2 cellular contexts compared by ENCODE assay signal in the genomic region with DNA sequence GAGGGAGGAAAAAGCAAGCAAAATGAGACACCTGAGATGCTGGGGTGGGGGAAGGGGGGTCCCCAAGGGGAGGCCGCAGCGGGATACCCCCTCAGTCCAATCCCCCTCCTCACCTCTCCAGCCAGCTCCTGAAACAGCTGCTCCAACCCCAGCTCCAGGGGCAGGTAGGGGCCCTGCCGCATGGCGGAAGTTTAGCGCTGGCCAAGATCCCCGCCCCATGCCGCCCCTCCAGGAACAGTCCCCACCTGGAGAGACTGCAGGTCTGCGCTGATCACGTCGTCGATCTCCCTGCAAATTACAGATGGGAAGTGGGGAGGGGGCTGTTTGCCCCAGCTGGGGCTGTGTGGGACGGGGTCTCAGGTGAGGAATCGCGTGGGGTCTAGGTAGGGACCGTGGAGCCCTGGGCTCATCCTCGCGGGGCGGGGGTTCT.
TF ChIP-seq lines count a peak whose summit lies in the region.

No MANE protein-coding gene starts in this region.

TF ChIP-seq in A549, 52 proteins besides CTCF, POLR2A, EP300 and RAD21 (continues in another document):
- no peak for TF ChIP-seq NR3C1 (IDR thresholded peaks at IDR 0.05)
- TF ChIP-seq, protein P1, sequence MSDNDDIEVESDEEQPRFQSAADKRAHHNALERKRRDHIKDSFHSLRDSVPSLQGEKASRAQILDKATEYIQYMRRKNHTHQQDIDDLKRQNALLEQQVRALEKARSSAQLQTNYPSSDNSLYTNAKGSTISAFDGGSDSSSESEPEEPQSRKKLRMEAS (IDR thresholded peaks at IDR 0.05), result peak; percentile 53
- no peak for TF ChIP-seq HDAC2 (IDR thresholded peaks at IDR 0.05)
- TF ChIP-seq RARB (CRISPR knock-in tag; IDR thresholded peaks at IDR 0.05), result peak; percentile 12; the same call in 1 of the 2 replicates
- TF ChIP-seq ESRRA (IDR thresholded peaks at IDR 0.05; ENCODE audit: borderline replicate concordance, low read length), result no peak
- no peak for TF ChIP-seq POLR2AphosphoS2 (conservative IDR thresholded peaks at IDR 0.05; ENCODE audit: low read length)
- TF ChIP-seq, protein P2, sequence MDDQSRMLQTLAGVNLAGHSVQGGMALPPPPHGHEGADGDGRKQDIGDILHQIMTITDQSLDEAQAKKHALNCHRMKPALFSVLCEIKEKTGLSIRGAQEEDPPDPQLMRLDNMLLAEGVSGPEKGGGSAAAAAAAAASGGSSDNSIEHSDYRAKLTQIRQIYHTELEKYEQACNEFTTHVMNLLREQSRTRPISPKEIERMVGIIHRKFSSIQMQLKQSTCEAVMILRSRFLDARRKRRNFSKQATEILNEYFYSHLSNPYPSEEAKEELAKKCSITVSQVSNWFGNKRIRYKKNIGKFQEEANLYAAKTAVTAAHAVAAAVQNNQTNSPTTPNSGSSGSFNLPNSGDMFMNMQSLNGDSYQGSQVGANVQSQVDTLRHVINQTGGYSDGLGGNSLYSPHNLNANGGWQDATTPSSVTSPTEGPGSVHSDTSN (IDR thresholded peaks at IDR 0.05), result no peak
- TF ChIP-seq MYC (IDR thresholded peaks at IDR 0.05; ENCODE audit: borderline replicate concordance, low read length), result no peak
- no peak for TF ChIP-seq EHMT2 (IDR thresholded peaks at IDR 0.05; ENCODE audit: low read depth)
- TF ChIP-seq, protein P3, sequence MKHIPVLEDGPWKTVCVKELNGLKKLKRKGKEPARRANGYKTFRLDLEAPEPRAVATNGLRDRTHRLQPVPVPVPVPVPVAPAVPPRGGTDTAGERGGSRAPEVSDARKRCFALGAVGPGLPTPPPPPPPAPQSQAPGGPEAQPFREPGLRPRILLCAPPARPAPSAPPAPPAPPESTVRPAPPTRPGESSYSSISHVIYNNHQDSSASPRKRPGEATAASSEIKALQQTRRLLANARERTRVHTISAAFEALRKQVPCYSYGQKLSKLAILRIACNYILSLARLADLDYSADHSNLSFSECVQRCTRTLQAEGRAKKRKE (CRISPR knock-in tag; IDR thresholded peaks at IDR 0.05; ENCODE audit: low read depth), result 0 out of 2 replicates have a peak, but pooled peaks have one; percentile 37
- no peak for TF ChIP-seq SREBF2 (IDR thresholded peaks at IDR 0.05)
- TF ChIP-seq NPAS2 (CRISPR knock-in tag; IDR thresholded peaks at IDR 0.05; ENCODE audit: borderline replicate concordance), result no peak
- TF ChIP-seq RNF2 (IDR thresholded peaks at IDR 0.05; ENCODE audit: borderline replicate concordance, low read depth), result no peak
- TF ChIP-seq ZFP36 (IDR thresholded peaks at IDR 0.05; ENCODE audit: borderline replicate concordance, partially characterized antibody), result no peak
- TF ChIP-seq, protein P4, sequence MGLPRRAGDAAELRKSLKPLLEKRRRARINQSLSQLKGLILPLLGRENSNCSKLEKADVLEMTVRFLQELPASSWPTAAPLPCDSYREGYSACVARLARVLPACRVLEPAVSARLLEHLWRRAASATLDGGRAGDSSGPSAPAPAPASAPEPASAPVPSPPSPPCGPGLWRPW (IDR thresholded peaks at IDR 0.05), result no peak
- TF ChIP-seq SMC3 (IDR thresholded peaks at IDR 0.05), result no peak
- no peak for TF ChIP-seq FOSL2 (IDR thresholded peaks at IDR 0.05)
- no peak for TF ChIP-seq FOSL2 (CRISPR knock-in tag; IDR thresholded peaks at IDR 0.05)
- TF ChIP-seq TFCP2L1 (CRISPR knock-in tag; IDR thresholded peaks at IDR 0.05), result peak; percentile 86
- TF ChIP-seq HEYL (CRISPR knock-in tag; IDR thresholded peaks at IDR 0.05), result no peak
- no peak for TF ChIP-seq HOXB13 (CRISPR knock-in tag; IDR thresholded peaks at IDR 0.05; ENCODE audit: low read depth)
- no peak for TF ChIP-seq RFX5 (IDR thresholded peaks at IDR 0.05)
- no peak for TF ChIP-seq MAZ (IDR thresholded peaks at IDR 0.05; ENCODE audit: borderline replicate concordance, low read depth, low read length)
- no peak for TF ChIP-seq KDM1A (IDR thresholded peaks at IDR 0.05; ENCODE audit: low read depth)
- no peak for TF ChIP-seq CBX2 (IDR thresholded peaks at IDR 0.05; ENCODE audit: borderline replicate concordance, low read depth)
- TF ChIP-seq FOXS1 (CRISPR knock-in tag; IDR thresholded peaks at IDR 0.05), result no peak
- no peak; the same call in 1 of the 2 replicates for TF ChIP-seq HOXA7 (CRISPR knock-in tag; IDR thresholded peaks at IDR 0.05)
- TF ChIP-seq, protein P5, sequence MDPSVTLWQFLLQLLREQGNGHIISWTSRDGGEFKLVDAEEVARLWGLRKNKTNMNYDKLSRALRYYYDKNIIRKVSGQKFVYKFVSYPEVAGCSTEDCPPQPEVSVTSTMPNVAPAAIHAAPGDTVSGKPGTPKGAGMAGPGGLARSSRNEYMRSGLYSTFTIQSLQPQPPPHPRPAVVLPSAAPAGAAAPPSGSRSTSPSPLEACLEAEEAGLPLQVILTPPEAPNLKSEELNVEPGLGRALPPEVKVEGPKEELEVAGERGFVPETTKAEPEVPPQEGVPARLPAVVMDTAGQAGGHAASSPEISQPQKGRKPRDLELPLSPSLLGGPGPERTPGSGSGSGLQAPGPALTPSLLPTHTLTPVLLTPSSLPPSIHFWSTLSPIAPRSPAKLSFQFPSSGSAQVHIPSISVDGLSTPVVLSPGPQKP (IDR thresholded peaks at IDR 0.05; ENCODE audit: low read depth, low read length), result no peak
- TF ChIP-seq, protein P6, sequence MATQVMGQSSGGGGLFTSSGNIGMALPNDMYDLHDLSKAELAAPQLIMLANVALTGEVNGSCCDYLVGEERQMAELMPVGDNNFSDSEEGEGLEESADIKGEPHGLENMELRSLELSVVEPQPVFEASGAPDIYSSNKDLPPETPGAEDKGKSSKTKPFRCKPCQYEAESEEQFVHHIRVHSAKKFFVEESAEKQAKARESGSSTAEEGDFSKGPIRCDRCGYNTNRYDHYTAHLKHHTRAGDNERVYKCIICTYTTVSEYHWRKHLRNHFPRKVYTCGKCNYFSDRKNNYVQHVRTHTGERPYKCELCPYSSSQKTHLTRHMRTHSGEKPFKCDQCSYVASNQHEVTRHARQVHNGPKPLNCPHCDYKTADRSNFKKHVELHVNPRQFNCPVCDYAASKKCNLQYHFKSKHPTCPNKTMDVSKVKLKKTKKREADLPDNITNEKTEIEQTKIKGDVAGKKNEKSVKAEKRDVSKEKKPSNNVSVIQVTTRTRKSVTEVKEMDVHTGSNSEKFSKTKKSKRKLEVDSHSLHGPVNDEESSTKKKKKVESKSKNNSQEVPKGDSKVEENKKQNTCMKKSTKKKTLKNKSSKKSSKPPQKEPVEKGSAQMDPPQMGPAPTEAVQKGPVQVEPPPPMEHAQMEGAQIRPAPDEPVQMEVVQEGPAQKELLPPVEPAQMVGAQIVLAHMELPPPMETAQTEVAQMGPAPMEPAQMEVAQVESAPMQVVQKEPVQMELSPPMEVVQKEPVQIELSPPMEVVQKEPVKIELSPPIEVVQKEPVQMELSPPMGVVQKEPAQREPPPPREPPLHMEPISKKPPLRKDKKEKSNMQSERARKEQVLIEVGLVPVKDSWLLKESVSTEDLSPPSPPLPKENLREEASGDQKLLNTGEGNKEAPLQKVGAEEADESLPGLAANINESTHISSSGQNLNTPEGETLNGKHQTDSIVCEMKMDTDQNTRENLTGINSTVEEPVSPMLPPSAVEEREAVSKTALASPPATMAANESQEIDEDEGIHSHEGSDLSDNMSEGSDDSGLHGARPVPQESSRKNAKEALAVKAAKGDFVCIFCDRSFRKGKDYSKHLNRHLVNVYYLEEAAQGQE (IDR thresholded peaks at IDR 0.05), result no peak
- TF ChIP-seq PHF8 (IDR thresholded peaks at IDR 0.05; ENCODE audit: borderline replicate concordance, low read depth), result no peak
- TF ChIP-seq JUNB (IDR thresholded peaks at IDR 0.05), result no peak
- TF ChIP-seq ZNF302 (CRISPR knock-in tag; IDR thresholded peaks at IDR 0.05), result no peak

TF ChIP-seq in IMR-90, 13 proteins besides CTCF, POLR2A, EP300 and RAD21:
- TF ChIP-seq BHLHE40 (IDR thresholded peaks at IDR 0.05; ENCODE audit: low read depth, low read length) (no peak), MAFK (IDR thresholded peaks at IDR 0.05; ENCODE audit: low read depth, low read length) (no peak), RCOR1 (IDR thresholded peaks at IDR 0.05; ENCODE audit: insufficient replicate concordance, low read length) (no peak), FOS (IDR thresholded peaks at IDR 0.05; ENCODE audit: low read depth, low read length) (no peak), MAZ (IDR thresholded peaks at IDR 0.05; ENCODE audit: borderline replicate concordance, low read depth, low read length) (no peak), SMC3 (IDR thresholded peaks at IDR 0.05; ENCODE audit: low read depth, low read length) (no peak), CEBPB (IDR thresholded peaks at IDR 0.05; ENCODE audit: low read depth, low read length) (no peak), MXI1 (IDR thresholded peaks at IDR 0.05; ENCODE audit: borderline replicate concordance, low read depth, low read length) (no peak), RFX5 (IDR thresholded peaks at IDR 0.05; ENCODE audit: low read depth, low read length) (no peak), CHD1 (IDR thresholded peaks at IDR 0.05; ENCODE audit: low read depth, low read length) (no peak), NFE2L2 (IDR thresholded peaks at IDR 0.05; ENCODE audit: low read depth, low read length) (no peak)
- TF ChIP-seq, protein P7, sequence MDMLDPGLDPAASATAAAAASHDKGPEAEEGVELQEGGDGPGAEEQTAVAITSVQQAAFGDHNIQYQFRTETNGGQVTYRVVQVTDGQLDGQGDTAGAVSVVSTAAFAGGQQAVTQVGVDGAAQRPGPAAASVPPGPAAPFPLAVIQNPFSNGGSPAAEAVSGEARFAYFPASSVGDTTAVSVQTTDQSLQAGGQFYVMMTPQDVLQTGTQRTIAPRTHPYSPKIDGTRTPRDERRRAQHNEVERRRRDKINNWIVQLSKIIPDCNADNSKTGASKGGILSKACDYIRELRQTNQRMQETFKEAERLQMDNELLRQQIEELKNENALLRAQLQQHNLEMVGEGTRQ (IDR thresholded peaks at IDR 0.05; ENCODE audit: low read depth, low read length), result no peak
- TF ChIP-seq, protein P5 (IDR thresholded peaks at IDR 0.05; ENCODE audit: borderline replicate concordance, low read depth, low read length), result no peak
